In the genomic region with DNA sequence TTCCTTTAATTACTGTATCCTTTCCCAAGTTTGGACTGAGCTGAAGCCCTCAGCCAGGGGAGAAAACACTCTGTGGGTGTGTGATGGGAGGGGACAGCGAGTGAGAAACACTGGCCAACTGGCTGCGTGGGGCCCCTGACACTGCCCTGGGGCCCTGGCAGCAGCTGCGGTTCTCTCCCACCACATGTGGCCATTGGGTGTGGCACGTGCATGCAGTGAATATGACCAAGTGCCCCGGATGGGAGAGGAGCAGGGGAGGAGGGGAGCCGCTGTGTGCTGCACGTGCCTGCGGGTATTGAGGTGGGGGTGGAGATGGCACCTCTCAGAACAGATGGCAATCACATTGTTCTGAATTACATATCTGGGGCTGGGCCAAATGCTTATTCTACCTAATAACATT, we compare ENCODE assay signal across 1 cellular context.
A peak's percentile ranks its signal among the peaks of the same experiment; 100 is the strongest.
TF ChIP-seq lines count a peak whose summit lies in the region.

No MANE protein-coding gene starts in this region.

TF ChIP-seq in HepG2, 621 proteins besides CTCF, POLR2A, EP300 and RAD21:
- TF ChIP-seq, protein P1, sequence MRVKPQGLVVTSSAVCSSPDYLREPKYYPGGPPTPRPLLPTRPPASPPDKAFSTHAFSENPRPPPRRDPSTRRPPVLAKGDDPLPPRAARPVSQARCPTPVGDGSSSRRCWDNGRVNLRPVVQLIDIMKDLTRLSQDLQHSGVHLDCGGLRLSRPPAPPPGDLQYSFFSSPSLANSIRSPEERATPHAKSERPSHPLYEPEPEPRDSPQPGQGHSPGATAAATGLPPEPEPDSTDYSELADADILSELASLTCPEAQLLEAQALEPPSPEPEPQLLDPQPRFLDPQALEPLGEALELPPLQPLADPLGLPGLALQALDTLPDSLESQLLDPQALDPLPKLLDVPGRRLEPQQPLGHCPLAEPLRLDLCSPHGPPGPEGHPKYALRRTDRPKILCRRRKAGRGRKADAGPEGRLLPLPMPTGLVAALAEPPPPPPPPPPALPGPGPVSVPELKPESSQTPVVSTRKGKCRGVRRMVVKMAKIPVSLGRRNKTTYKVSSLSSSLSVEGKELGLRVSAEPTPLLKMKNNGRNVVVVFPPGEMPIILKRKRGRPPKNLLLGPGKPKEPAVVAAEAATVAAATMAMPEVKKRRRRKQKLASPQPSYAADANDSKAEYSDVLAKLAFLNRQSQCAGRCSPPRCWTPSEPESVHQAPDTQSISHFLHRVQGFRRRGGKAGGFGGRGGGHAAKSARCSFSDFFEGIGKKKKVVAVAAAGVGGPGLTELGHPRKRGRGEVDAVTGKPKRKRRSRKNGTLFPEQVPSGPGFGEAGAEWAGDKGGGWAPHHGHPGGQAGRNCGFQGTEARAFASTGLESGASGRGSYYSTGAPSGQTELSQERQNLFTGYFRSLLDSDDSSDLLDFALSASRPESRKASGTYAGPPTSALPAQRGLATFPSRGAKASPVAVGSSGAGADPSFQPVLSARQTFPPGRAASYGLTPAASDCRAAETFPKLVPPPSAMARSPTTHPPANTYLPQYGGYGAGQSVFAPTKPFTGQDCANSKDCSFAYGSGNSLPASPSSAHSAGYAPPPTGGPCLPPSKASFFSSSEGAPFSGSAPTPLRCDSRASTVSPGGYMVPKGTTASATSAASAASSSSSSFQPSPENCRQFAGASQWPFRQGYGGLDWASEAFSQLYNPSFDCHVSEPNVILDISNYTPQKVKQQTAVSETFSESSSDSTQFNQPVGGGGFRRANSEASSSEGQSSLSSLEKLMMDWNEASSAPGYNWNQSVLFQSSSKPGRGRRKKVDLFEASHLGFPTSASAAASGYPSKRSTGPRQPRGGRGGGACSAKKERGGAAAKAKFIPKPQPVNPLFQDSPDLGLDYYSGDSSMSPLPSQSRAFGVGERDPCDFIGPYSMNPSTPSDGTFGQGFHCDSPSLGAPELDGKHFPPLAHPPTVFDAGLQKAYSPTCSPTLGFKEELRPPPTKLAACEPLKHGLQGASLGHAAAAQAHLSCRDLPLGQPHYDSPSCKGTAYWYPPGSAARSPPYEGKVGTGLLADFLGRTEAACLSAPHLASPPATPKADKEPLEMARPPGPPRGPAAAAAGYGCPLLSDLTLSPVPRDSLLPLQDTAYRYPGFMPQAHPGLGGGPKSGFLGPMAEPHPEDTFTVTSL (CRISPR knock-in tag; IDR thresholded peaks at IDR 0.05; ENCODE audit: borderline replicate concordance) = no peak
- TF ChIP-seq, protein P2, sequence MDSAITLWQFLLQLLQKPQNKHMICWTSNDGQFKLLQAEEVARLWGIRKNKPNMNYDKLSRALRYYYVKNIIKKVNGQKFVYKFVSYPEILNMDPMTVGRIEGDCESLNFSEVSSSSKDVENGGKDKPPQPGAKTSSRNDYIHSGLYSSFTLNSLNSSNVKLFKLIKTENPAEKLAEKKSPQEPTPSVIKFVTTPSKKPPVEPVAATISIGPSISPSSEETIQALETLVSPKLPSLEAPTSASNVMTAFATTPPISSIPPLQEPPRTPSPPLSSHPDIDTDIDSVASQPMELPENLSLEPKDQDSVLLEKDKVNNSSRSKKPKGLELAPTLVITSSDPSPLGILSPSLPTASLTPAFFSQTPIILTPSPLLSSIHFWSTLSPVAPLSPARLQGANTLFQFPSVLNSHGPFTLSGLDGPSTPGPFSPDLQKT (CRISPR knock-in tag; IDR thresholded peaks at IDR 0.05; ENCODE audit: borderline replicate concordance) = no peak
- TF ChIP-seq, protein P3, sequence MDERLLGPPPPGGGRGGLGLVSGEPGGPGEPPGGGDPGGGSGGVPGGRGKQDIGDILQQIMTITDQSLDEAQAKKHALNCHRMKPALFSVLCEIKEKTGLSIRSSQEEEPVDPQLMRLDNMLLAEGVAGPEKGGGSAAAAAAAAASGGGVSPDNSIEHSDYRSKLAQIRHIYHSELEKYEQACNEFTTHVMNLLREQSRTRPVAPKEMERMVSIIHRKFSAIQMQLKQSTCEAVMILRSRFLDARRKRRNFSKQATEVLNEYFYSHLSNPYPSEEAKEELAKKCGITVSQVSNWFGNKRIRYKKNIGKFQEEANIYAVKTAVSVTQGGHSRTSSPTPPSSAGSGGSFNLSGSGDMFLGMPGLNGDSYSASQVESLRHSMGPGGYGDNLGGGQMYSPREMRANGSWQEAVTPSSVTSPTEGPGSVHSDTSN (CRISPR knock-in tag; IDR thresholded peaks at IDR 0.05) = no peak
- TF ChIP-seq, protein P4, sequence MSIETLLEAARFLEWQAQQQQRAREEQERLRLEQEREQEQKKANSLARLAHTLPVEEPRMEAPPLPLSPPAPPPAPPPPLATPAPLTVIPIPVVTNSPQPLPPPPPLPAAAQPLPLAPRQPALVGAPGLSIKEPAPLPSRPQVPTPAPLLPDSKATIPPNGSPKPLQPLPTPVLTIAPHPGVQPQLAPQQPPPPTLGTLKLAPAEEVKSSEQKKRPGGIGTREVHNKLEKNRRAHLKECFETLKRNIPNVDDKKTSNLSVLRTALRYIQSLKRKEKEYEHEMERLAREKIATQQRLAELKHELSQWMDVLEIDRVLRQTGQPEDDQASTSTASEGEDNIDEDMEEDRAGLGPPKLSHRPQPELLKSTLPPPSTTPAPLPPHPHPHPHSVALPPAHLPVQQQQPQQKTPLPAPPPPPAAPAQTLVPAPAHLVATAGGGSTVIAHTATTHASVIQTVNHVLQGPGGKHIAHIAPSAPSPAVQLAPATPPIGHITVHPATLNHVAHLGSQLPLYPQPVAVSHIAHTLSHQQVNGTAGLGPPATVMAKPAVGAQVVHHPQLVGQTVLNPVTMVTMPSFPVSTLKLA (IDR thresholded peaks at IDR 0.05) = peak; percentile 84
- TF ChIP-seq POGZ (CRISPR knock-in tag; IDR thresholded peaks at IDR 0.05) = no peak
- TF ChIP-seq ZNF121 (CRISPR knock-in tag; IDR thresholded peaks at IDR 0.05) = no peak
- TF ChIP-seq ZNF7 (CRISPR knock-in tag; IDR thresholded peaks at IDR 0.05) = no peak
